Comparison of ENCODE assay signal across 1 cellular context in genomic region chr10:95286707-95287106, GRCh38.
TF ChIP-seq lines count a peak whose summit lies in the region.

No MANE protein-coding gene starts in this region.

TF ChIP-seq in WTC11, 78 proteins besides CTCF, POLR2A, EP300 and RAD21 (continued from another document):
- TF ChIP-seq, protein P1, sequence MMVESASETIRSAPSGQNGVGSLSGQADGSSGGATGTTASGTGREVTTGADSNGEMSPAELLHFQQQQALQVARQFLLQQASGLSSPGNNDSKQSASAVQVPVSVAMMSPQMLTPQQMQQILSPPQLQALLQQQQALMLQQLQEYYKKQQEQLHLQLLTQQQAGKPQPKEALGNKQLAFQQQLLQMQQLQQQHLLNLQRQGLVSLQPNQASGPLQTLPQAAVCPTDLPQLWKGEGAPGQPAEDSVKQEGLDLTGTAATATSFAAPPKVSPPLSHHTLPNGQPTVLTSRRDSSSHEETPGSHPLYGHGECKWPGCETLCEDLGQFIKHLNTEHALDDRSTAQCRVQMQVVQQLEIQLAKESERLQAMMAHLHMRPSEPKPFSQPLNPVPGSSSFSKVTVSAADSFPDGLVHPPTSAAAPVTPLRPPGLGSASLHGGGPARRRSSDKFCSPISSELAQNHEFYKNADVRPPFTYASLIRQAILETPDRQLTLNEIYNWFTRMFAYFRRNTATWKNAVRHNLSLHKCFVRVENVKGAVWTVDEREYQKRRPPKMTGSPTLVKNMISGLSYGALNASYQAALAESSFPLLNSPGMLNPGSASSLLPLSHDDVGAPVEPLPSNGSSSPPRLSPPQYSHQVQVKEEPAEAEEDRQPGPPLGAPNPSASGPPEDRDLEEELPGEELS (CRISPR knock-in tag; IDR thresholded peaks at IDR 0.05) = no peak
- TF ChIP-seq ZNF317 (CRISPR knock-in tag; IDR thresholded peaks at IDR 0.05; ENCODE audit: borderline replicate concordance, low read depth) (no peak), MLX (CRISPR knock-in tag; IDR thresholded peaks at IDR 0.05) (no peak), NR2C2 (CRISPR knock-in tag; IDR thresholded peaks at IDR 0.05) (no peak), ZNF232 (CRISPR knock-in tag; IDR thresholded peaks at IDR 0.05) (no peak), MYBL2 (CRISPR knock-in tag; IDR thresholded peaks at IDR 0.05) (no peak), ZBTB21 (CRISPR knock-in tag; IDR thresholded peaks at IDR 0.05; ENCODE audit: borderline replicate concordance) (no peak), CBFB (CRISPR knock-in tag; IDR thresholded peaks at IDR 0.05; ENCODE audit: low read depth) (no peak)
- TF ChIP-seq, protein P2, sequence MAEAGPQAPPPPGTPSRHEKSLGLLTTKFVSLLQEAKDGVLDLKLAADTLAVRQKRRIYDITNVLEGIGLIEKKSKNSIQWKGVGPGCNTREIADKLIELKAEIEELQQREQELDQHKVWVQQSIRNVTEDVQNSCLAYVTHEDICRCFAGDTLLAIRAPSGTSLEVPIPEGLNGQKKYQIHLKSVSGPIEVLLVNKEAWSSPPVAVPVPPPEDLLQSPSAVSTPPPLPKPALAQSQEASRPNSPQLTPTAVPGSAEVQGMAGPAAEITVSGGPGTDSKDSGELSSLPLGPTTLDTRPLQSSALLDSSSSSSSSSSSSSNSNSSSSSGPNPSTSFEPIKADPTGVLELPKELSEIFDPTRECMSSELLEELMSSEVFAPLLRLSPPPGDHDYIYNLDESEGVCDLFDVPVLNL (CRISPR knock-in tag; IDR thresholded peaks at IDR 0.05; ENCODE audit: borderline replicate concordance, low read depth) = no peak
- TF ChIP-seq, protein P3, sequence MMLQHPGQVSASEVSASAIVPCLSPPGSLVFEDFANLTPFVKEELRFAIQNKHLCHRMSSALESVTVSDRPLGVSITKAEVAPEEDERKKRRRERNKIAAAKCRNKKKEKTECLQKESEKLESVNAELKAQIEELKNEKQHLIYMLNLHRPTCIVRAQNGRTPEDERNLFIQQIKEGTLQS (CRISPR knock-in tag; conservative IDR thresholded peaks at IDR 0.05) = no peak
- TF ChIP-seq, protein P4, sequence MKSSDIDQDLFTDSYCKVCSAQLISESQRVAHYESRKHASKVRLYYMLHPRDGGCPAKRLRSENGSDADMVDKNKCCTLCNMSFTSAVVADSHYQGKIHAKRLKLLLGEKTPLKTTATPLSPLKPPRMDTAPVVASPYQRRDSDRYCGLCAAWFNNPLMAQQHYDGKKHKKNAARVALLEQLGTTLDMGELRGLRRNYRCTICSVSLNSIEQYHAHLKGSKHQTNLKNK (CRISPR knock-in tag; IDR thresholded peaks at IDR 0.05) = no peak
